In genomic region chr4:11546391-11547160, GRCh38 we compare ENCODE assay signal across 16 cellular contexts.
DNase-seq lines count a peak whose midpoint lies in the region; ATAC-seq and TF ChIP-seq lines count a peak whose summit lies in the region.
"Had no signal": no experiment of that assay in that cellular context is flagged by ENCODE, and none has a peak within 500 bp of the region (broad histone marks: within the 10 kb centered on the region; RNA-seq: fewer than 3 reads in every experiment).

No MANE protein-coding gene starts in this region.

- DNase-seq in RWPE2 (ENCODE audit: low spot score) (no peak), glomerular endothelial cell (ENCODE audit: extremely low read depth, low read depth, low spot score) (peak; percentile 39)
- DNase-seq in activated T-cell treated with anti-CD3 and anti-CD28 coated beads, Interleukin-2, amount 50 U/mL, for 4 hours, result no peak
- no peak for DNase-seq in activated CD8-positive, alpha-beta memory T cell treated with anti-CD3 and anti-CD28 coated beads, Interleukin-2, amount 50 U/mL, for 48 hours
- DNase-seq: EL, H9, MV-4-11, NCI-H187 treated with DMSO at 0.1 percent for 48 hours, NCI-H2171 treated with DMSO at 0.1 percent for 48 hours, NCI-H524, SIG-M5 had no signal

- H3K27ac Mint-ChIP-seq in IgD-negative memory B cell, result peak overlapping the region in 2 of 3 donors; percentile 3 to 54
- H3K27ac Mint-ChIP-seq: H9 had no signal

- H4K20me1 ChIP-seq in BLaER1 treated with 17β-estradiol and CSF1 and Interleukin-3, amounts not matched to agents 10 nM and 100 nM, result no peaks in the 10 kb centered on the region
- H4K20me1 ChIP-seq: BLaER1 had no signal

- H3K27ac ChIP-seq in BLaER1 treated with 17β-estradiol and CSF1 and Interleukin-3, amounts not matched to agents 10 nM and 100 nM, result peak overlapping the region in 3 of 11 experiments; percentile 29 to 48 (median 40); a peak in 4 of 22 replicates
- H3K27ac ChIP-seq in RWPE2 (ENCODE audit: poor library complexity, severe bottlenecking), result peak overlapping the region; percentile 5
- H3K27ac ChIP-seq: BLaER1, HL-60 had no signal

- no peaks in the 10 kb centered on the region for H3K36me3 Mint-ChIP-seq in IgD-negative memory B cell
- no peaks in the 10 kb centered on the region for H3K36me3 Mint-ChIP-seq in activated T-cell treated with anti-CD3 and anti-CD28 coated beads, Interleukin-2, amount 50 U/mL, for 4 hours (ENCODE audit: insufficient read depth)

- H3K4me1 ChIP-seq in BLaER1 treated with 17β-estradiol and CSF1 and Interleukin-3, amounts not matched to agents 10 nM and 100 nM, result peaks cover 11 to 67% (median 28%) of the 10 kb centered on the region in 10 experiments
- H3K4me1 ChIP-seq in RWPE2 (ENCODE audit: insufficient read depth, poor library complexity, severe bottlenecking), result peaks cover 34% of the 10 kb centered on the region

- no peak overlapping the region for H3K4me3 Mint-ChIP-seq in IgD-negative memory B cell
- H3K4me3 Mint-ChIP-seq in activated T-cell treated with anti-CD3 and anti-CD28 coated beads, Interleukin-2, amount 50 U/mL, for 4 hours, result no peak overlapping the region
- H3K4me3 Mint-ChIP-seq: H9 had no signal

- no peak overlapping the region for H3K9ac ChIP-seq in BLaER1 treated with 17β-estradiol and CSF1 and Interleukin-3, amounts not matched to agents 10 nM and 100 nM
- H3K9ac ChIP-seq: BLaER1 had no signal

- H3K36me3 ChIP-seq in BLaER1 treated with 17β-estradiol and CSF1 and Interleukin-3, amounts not matched to agents 10 nM and 100 nM, result no peaks in the 10 kb centered on the region
- no peaks in the 10 kb centered on the region for H3K36me3 ChIP-seq in RWPE2 (ENCODE audit: low read depth)
- H3K36me3 ChIP-seq: BLaER1 had no signal

- peak overlapping the region in 9 of 11 experiments; percentile 19 to 89 (median 71); a peak in 15 of 22 replicates for H3K4me2 ChIP-seq in BLaER1 treated with 17β-estradiol and CSF1 and Interleukin-3, amounts not matched to agents 10 nM and 100 nM
- H3K4me2 ChIP-seq: BLaER1 had no signal

- peaks cover 6 to 11% (median 7%) of the 10 kb centered on the region in 3 donors for H3K4me1 Mint-ChIP-seq in IgD-negative memory B cell
- no peaks in the 10 kb centered on the region for H3K4me1 Mint-ChIP-seq in activated T-cell treated with anti-CD3 and anti-CD28 coated beads, Interleukin-2, amount 50 U/mL, for 4 hours (ENCODE audit: low read depth)
- H3K4me1 Mint-ChIP-seq: H9 had no signal

- no peak overlapping the region for H3K4me3 ChIP-seq in BLaER1 treated with 17β-estradiol and CSF1 and Interleukin-3, amounts not matched to agents 10 nM and 100 nM
- H3K4me3 ChIP-seq in RWPE2 (ENCODE audit: severe bottlenecking), result no peak overlapping the region
- H3K4me3 ChIP-seq: BLaER1 had no signal

- H3K27me3 Mint-ChIP-seq in IgD-negative memory B cell, result peaks cover 2% of the 10 kb centered on the region
- H3K27me3 Mint-ChIP-seq in activated T-cell treated with anti-CD3 and anti-CD28 coated beads, Interleukin-2, amount 50 U/mL, for 4 hours (ENCODE audit: low read depth), result peaks cover 2% of the 10 kb centered on the region

- ATAC-seq in RWPE2 (ENCODE audit: low read depth) (no peak), HG02981 (IDR thresholded peaks at IDR 0.05; ENCODE audit: unreplicated experiment) (no peak)
- ATAC-seq in activated T-cell treated with anti-CD3 and anti-CD28 coated beads, Interleukin-2, amount 50 U/mL, for 4 hours, result no peak

- peaks cover 0 to 3% (median 0%) of the 10 kb centered on the region in 11 experiments; a peak in 1 of 22 replicates for H3K9me3 ChIP-seq in BLaER1 treated with 17β-estradiol and CSF1 and Interleukin-3, amounts not matched to agents 10 nM and 100 nM (replicated peaks in 1 of 11)
- no peaks in the 10 kb centered on the region for H3K9me3 ChIP-seq in RWPE2 (ENCODE audit: severe bottlenecking)
- H3K9me3 ChIP-seq: BLaER1 had no signal

- no peaks in the 10 kb centered on the region for H3K9me3 Mint-ChIP-seq in IgD-negative memory B cell
- H3K9me3 Mint-ChIP-seq in activated T-cell treated with anti-CD3 and anti-CD28 coated beads, Interleukin-2, amount 50 U/mL, for 4 hours, result no peaks in the 10 kb centered on the region
- H3K9me3 Mint-ChIP-seq: H9 had no signal

- no peak for TF ChIP-seq CTCF in RWPE2 (IDR thresholded peaks at IDR 0.05; ENCODE audit: poor library complexity, severe bottlenecking)

- no peaks in the 10 kb centered on the region for H3K27me3 ChIP-seq in BLaER1 treated with 17β-estradiol and CSF1 and Interleukin-3, amounts not matched to agents 10 nM and 100 nM
- no peaks in the 10 kb centered on the region for H3K27me3 ChIP-seq in RWPE2 (ENCODE audit: insufficient read depth, poor library complexity, severe bottlenecking)
- H3K27me3 ChIP-seq: BLaER1 had no signal
